Comparison of ENCODE assay signal across 19 cellular contexts in genomic region chr2:195251221-195251620, GRCh38.
"Had no signal": no experiment of that assay in that cellular context is flagged by ENCODE, and none has a peak within 500 bp of the region (broad histone marks: within the 10 kb centered on the region; RNA-seq: fewer than 3 reads in every experiment).

No MANE protein-coding gene starts in this region.

- H3K36me3 Mint-ChIP-seq: activated naive CD8-positive, alpha-beta T cell treated with anti-CD3 and anti-CD28 coated beads, Interleukin-2, amount 10 ng/mL, durations not matched to agents 7 days and 5 days; neural progenitor cell had no signal

- H3K27me3 Mint-ChIP-seq: activated naive CD8-positive, alpha-beta T cell treated with anti-CD3 and anti-CD28 coated beads, Interleukin-2, amount 10 ng/mL, durations not matched to agents 7 days and 5 days; dendritic cell treated with granulocyte-macrophage colony-stimulating factor and Interleukin-4, amounts not matched to agents 40 ng/mL and 50 ng/mL, for 4 days had no signal

- H3K36me3 ChIP-seq: neural progenitor cell, ovary, spleen, stomach, upper lobe of left lung had no signal

- H3K4me2 ChIP-seq: neural progenitor cell had no signal

- DNase-seq: activated CD4-positive, alpha-beta T cell treated with anti-CD3 and anti-CD28 coated beads, Interleukin-2, amount 50 U/mL, for 1 hour; activated CD8-positive, alpha-beta memory T cell treated with anti-CD3 and anti-CD28 coated beads for 24 hours; activated naive CD4-positive, alpha-beta T cell; activated naive CD8-positive, alpha-beta T cell treated with anti-CD3 and anti-CD28 coated beads, Interleukin-2, amount 10 ng/mL, durations not matched to agents 7 days and 5 days; anterior cingulate cortex; cerebellar nuclear complex; effector memory CD8-positive, alpha-beta T cell; hypothalamus; left colon; ovary; spleen; stimulated activated CD4-positive, alpha-beta T cell treated with anti-CD3 and anti-CD28 coated beads, Interleukin-1b, Interleukin-23, amount 100 ng/mL, for 48 hours; stomach; testis; upper lobe of left lung had no signal

- H3K9me3 ChIP-seq: ovary, testis, upper lobe of left lung had no signal

- H3K4me1 Mint-ChIP-seq: activated naive CD8-positive, alpha-beta T cell treated with anti-CD3 and anti-CD28 coated beads, Interleukin-2, amount 10 ng/mL, durations not matched to agents 7 days and 5 days; neural progenitor cell had no signal

- H3K27me3 ChIP-seq: neural progenitor cell, ovary, spleen, stomach, testis, upper lobe of left lung had no signal

- H3K27ac ChIP-seq: neural progenitor cell, ovary, spleen, stomach, testis, upper lobe of left lung had no signal

- H2AFZ ChIP-seq: neural progenitor cell had no signal

- H3K4me3 Mint-ChIP-seq: activated naive CD8-positive, alpha-beta T cell treated with anti-CD3 and anti-CD28 coated beads, Interleukin-2, amount 10 ng/mL, durations not matched to agents 7 days and 5 days; dendritic cell treated with granulocyte-macrophage colony-stimulating factor and Interleukin-4, amounts not matched to agents 40 ng/mL and 50 ng/mL, for 4 days; effector memory CD8-positive, alpha-beta T cell; neural progenitor cell; T-helper 2 cell treated with Interferon-gamma antibody and Interleukin-4, amounts not matched to agents 5 μg/mL and 100 μg/mL, for 36 hours had no signal

- H3K27ac Mint-ChIP-seq: activated naive CD8-positive, alpha-beta T cell treated with anti-CD3 and anti-CD28 coated beads, Interleukin-2, amount 10 ng/mL, durations not matched to agents 7 days and 5 days; dendritic cell treated with granulocyte-macrophage colony-stimulating factor and Interleukin-4, amounts not matched to agents 40 ng/mL and 50 ng/mL, for 4 days; effector memory CD8-positive, alpha-beta T cell; neural progenitor cell; T-helper 2 cell treated with Interferon-gamma antibody and Interleukin-4, amounts not matched to agents 5 μg/mL and 100 μg/mL, for 36 hours had no signal

- H3K4me3 ChIP-seq: lung, neural progenitor cell, ovary, spleen, stomach, testis, upper lobe of left lung had no signal

- H3K4me1 ChIP-seq: neural progenitor cell, spleen, stomach, testis, upper lobe of left lung had no signal

- H3K9ac ChIP-seq: neural progenitor cell had no signal

- H3K9me3 Mint-ChIP-seq: effector memory CD8-positive, alpha-beta T cell; T-helper 2 cell treated with Interferon-gamma antibody and Interleukin-4, amounts not matched to agents 5 μg/mL and 100 μg/mL, for 36 hours had no signal
